In genomic region chr6:105324386-105325000, GRCh38 we compare ENCODE assay signal across 17 cellular contexts.
A peak's percentile ranks its signal among the peaks of the same experiment; 100 is the strongest.
DNase-seq lines count a peak whose midpoint lies in the region; ATAC-seq and TF ChIP-seq lines count a peak whose summit lies in the region.
"Had no signal": no experiment of that assay in that cellular context is flagged by ENCODE, and none has a peak within 500 bp of the region (broad histone marks: within the 10 kb centered on the region; RNA-seq: fewer than 3 reads in every experiment).

No MANE protein-coding gene starts in this region.

- no TSS peak for BruUV-seq in A673 (replicated peaks; lab: Mats Ljungman, UMichigan)

- intact Hi-C loops in A673 (cut with micrococcal nuclease; ENCODE audit: unreplicated experiment) = no loop called here

- H3K27ac ChIP-seq in A673 (ENCODE audit: low read depth, low read length, poor library complexity, severe bottlenecking) (no peak overlapping the region), SJCRH30 (peak overlapping the region; percentile 95), foreskin keratinocyte (no peak overlapping the region)
- H3K27ac ChIP-seq: ovary, SJSA1 had no signal

- H3K4me3 ChIP-seq in A673 (ENCODE audit: low read depth, low read length, poor library complexity, severe bottlenecking) (no peak overlapping the region), SJCRH30 (no peak overlapping the region), MG63 (no peak overlapping the region)
- H3K4me3 ChIP-seq: K562, ovary, SJSA1 had no signal

- H3K4me1 Mint-ChIP-seq in activated CD8-positive, alpha-beta T cell treated with anti-CD3 and anti-CD28 coated beads, Interleukin-2, amount 10 ng/mL, durations not matched to agents 7 days and 5 days (ENCODE audit: low read depth) = peaks cover 2% of the 10 kb centered on the region

- H3K4me3 Mint-ChIP-seq in activated CD8-positive, alpha-beta T cell treated with anti-CD3 and anti-CD28 coated beads, Interleukin-2, amount 10 ng/mL, durations not matched to agents 7 days and 5 days = no peak overlapping the region
- H3K4me3 Mint-ChIP-seq: naive thymus-derived CD8-positive, alpha-beta T cell had no signal

- POLR2A ChIA-PET in A673 (lab: Charles Lee; ENCODE audit: low non-redundant PET) = no interaction called here
- POLR2A ChIA-PET in activated CD8-positive, alpha-beta T cell treated with anti-CD3 and anti-CD28 coated beads, Interleukin-2, amount 10 ng/mL, durations not matched to agents 7 days and 5 days (lab: Charles Lee) = no interaction called here

- ATAC-seq in foreskin keratinocyte = peak; percentile 45
- no peak for ATAC-seq in activated CD8-positive, alpha-beta T cell treated with anti-CD3 and anti-CD28 coated beads, Interleukin-2, amount 10 ng/mL, durations not matched to agents 7 days and 5 days
- ATAC-seq: K562; naive thymus-derived CD8-positive, alpha-beta T cell had no signal

- TF ChIP-seq CTCF in A673 (conservative IDR thresholded peaks at IDR 0.05; ENCODE audit: low read depth, low read length) (no peak), foreskin keratinocyte (conservative IDR thresholded peaks at IDR 0.05) (no peak)

- CTCF ChIA-PET in A673 (lab: Charles Lee) = no interaction called here
- CTCF ChIA-PET in activated CD8-positive, alpha-beta T cell treated with anti-CD3 and anti-CD28 coated beads, Interleukin-2, amount 10 ng/mL, durations not matched to agents 7 days and 5 days (lab: Charles Lee) = interaction anchor here (0.9 kb wide), 1 partner anchor 35 kb away, joined by 3 read pairs; no protein-coding TSS in a partner anchor

- H3K27ac Mint-ChIP-seq in activated CD8-positive, alpha-beta T cell treated with anti-CD3 and anti-CD28 coated beads, Interleukin-2, amount 10 ng/mL, durations not matched to agents 7 days and 5 days = no peak overlapping the region
- H3K27ac Mint-ChIP-seq: activated T-helper 2 cell treated with anti-CD3 and anti-CD28 coated beads, Interferon-gamma antibody, Interleukin-2, Interleukin-4, amounts not matched to agents 10 μg/mL and 5 μg/mL and 100 μg/mL, durations not matched to agents 14 hours and 24 hours and 36 hours; naive thymus-derived CD8-positive, alpha-beta T cell had no signal

- DNase-seq in A673 (ENCODE audit: low spot score) (peak; percentile 93), GM03348 (ENCODE audit: low spot score) (peak; percentile 36), SJCRH30 (peak; percentile 77 to 89), foreskin keratinocyte (peak in 1 of 2 donors; percentile 15), MG63 (no peak), NCI-H510A treated with DMSO at 0.1 percent for 48 hours (lab: John Stamatoyannopoulos, UW) (no peak)
- DNase-seq in activated CD8-positive, alpha-beta T cell treated with anti-CD3 and anti-CD28 coated beads, Interleukin-2, amount 10 ng/mL, durations not matched to agents 7 days and 5 days = no peak
- DNase-seq: activated CD4-positive, CD25-positive, alpha-beta regulatory T cell treated with anti-CD3 and anti-CD28 coated beads, Interleukin-2, amount 50 U/mL, for 72 hours; effector CD4-positive, alpha-beta T cell; GF-D8; naive thymus-derived CD8-positive, alpha-beta T cell; NCI-H1105; OCI-M1; ovary had no signal

- no peaks in the 10 kb centered on the region for H3K27me3 Mint-ChIP-seq in activated CD8-positive, alpha-beta T cell treated with anti-CD3 and anti-CD28 coated beads, Interleukin-2, amount 10 ng/mL, durations not matched to agents 7 days and 5 days (ENCODE audit: low read depth)
- H3K27me3 Mint-ChIP-seq: naive thymus-derived CD8-positive, alpha-beta T cell had no signal

- H3K4me1 ChIP-seq in A673 (ENCODE audit: insufficient read depth, low read length, poor library complexity, severe bottlenecking) (peaks cover 34% of the 10 kb centered on the region), SJCRH30 (peaks cover 82% of the 10 kb centered on the region), foreskin keratinocyte (peaks cover 16% of the 10 kb centered on the region)

- H3K27me3 ChIP-seq in A673 (replicated peaks; ENCODE audit: insufficient read depth, low read depth, low read length, poor library complexity) (no peaks in the 10 kb centered on the region), SJCRH30 (no peaks in the 10 kb centered on the region), foreskin keratinocyte (no peaks in the 10 kb centered on the region), MG63 (no peaks in the 10 kb centered on the region)
- H3K27me3 ChIP-seq: ovary, SJSA1 had no signal

- H3K9me3 ChIP-seq in A673 (ENCODE audit: low read depth, low read length, poor library complexity, severe bottlenecking) = no peaks in the 10 kb centered on the region
- no peaks in the 10 kb centered on the region for H3K9me3 ChIP-seq in SJCRH30 (replicated peaks)
- H3K9me3 ChIP-seq in MG63 = no peaks in the 10 kb centered on the region
- H3K9me3 ChIP-seq: ovary, SJSA1 had no signal

- no peaks in the 10 kb centered on the region for H3K9me3 Mint-ChIP-seq in activated CD8-positive, alpha-beta T cell treated with anti-CD3 and anti-CD28 coated beads, Interleukin-2, amount 10 ng/mL, durations not matched to agents 7 days and 5 days (ENCODE audit: insufficient read depth)
- H3K9me3 Mint-ChIP-seq: activated T-helper 2 cell treated with anti-CD3 and anti-CD28 coated beads, Interferon-gamma antibody, Interleukin-2, Interleukin-4, amounts not matched to agents 10 μg/mL and 5 μg/mL and 100 μg/mL, durations not matched to agents 14 hours and 24 hours and 36 hours; naive thymus-derived CD8-positive, alpha-beta T cell had no signal

- H3K36me3 Mint-ChIP-seq in activated CD8-positive, alpha-beta T cell treated with anti-CD3 and anti-CD28 coated beads, Interleukin-2, amount 10 ng/mL, durations not matched to agents 7 days and 5 days (ENCODE audit: low read depth) = peaks cover 33% of the 10 kb centered on the region

- H3K36me3 ChIP-seq in A673 (ENCODE audit: insufficient read depth, low read length, poor library complexity, severe bottlenecking) = peaks cover 4% of the 10 kb centered on the region
- H3K36me3 ChIP-seq in SJCRH30 = peaks cover 17% of the 10 kb centered on the region
- peaks cover 43% of the 10 kb centered on the region for H3K36me3 ChIP-seq in MG63
- H3K36me3 ChIP-seq: ovary had no signal

Comparison
In these comparisons a context has a peak if more than half of its experiments do, and no peak if none do; other contexts are left out.
1. DNase-seq: peak in A673 (single experiment), GM03348 (single experiment) and SJCRH30 (2 of 2); none in MG63 (single experiment), activated CD8-positive, alpha-beta T cell treated with anti-CD3 and anti-CD28 coated beads, Interleukin-2, amount 10 ng/mL, durations not matched to agents 7 days and 5 days (single experiment) and NCI-H510A treated with DMSO at 0.1 percent for 48 hours (single experiment).